ENCODE assay signal across 33 cellular contexts in the genomic region with DNA sequence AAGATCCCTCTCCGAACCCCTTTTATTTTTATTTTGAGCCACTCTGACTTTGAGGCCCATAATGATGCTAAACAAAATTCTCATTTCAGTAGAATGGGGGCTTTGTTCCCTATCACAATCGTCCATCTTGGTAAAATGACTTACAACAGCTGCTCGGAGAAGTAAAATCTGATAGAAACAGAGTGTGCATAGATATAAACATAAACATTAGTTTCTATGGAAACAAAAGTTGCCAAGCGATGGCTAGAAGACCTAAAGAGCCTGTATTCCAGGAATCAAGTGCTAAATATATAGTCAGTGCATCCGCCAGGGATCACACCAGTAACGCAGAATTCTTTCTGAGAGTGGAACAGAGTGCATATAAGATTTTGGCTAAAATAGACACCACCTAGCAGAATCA.
"Had no signal": no experiment of that assay in that cellular context is flagged by ENCODE, and none has a peak within 500 bp of the region (broad histone marks: within the 10 kb centered on the region; RNA-seq: fewer than 3 reads in every experiment).

No MANE protein-coding gene starts in this region.

- H3K36me3 ChIP-seq: adrenal gland, cardiac muscle cell, gastroesophageal sphincter, left ventricle myocardium inferior, sigmoid colon, stomach, suprapubic skin, tibial nerve had no signal

- H3K9ac ChIP-seq: parathyroid adenoma had no signal

- H3K4me2 ChIP-seq: smooth muscle cell had no signal

- H3K79me2 ChIP-seq: parathyroid adenoma had no signal

- H3K4me3 ChIP-seq: adrenal gland, body of pancreas, cardiac muscle cell, coronary artery, gastroesophageal sphincter, left ventricle myocardium inferior, lung, psoas muscle, sigmoid colon, smooth muscle cell, stomach, suprapubic skin, tibial nerve had no signal

- H2AFZ ChIP-seq: parathyroid adenoma had no signal

- H3K27me3 ChIP-seq: adrenal gland, body of pancreas, cardiac muscle cell, gastroesophageal sphincter, sigmoid colon, suprapubic skin, tibial nerve had no signal

- ATAC-seq: body of pancreas; effector memory CD8-positive, alpha-beta T cell; gastroesophageal sphincter; psoas muscle; stimulated activated naive B cell treated with anti-CD40 and anti-IgM and Interleukin-4, amounts not matched to agents 10 μg/mL and 1 μg/mL and 100 μg/mL, for 72 hours had no signal

- H3K27ac ChIP-seq: adrenal gland, body of pancreas, cardiac muscle cell, coronary artery, gastroesophageal sphincter, left ventricle myocardium inferior, parathyroid adenoma, psoas muscle, sigmoid colon, stomach, suprapubic skin had no signal

- H3K9me3 ChIP-seq: adrenal gland, body of pancreas, gastroesophageal sphincter, left ventricle myocardium inferior, psoas muscle, sigmoid colon, stomach, suprapubic skin, tibial nerve had no signal

- DNase-seq: activated CD4-positive, alpha-beta memory T cell treated with anti-CD3 and anti-CD28 coated beads for 36 hours; activated CD4-positive, alpha-beta T cell treated with anti-CD3 and anti-CD28 coated beads, Interleukin-2, amount 10 ng/mL, durations not matched to agents 24 days and 14 days; activated CD4-positive, CD25-positive, alpha-beta regulatory T cell treated with anti-CD3 and anti-CD28 coated beads, Interleukin-2, amount 50 U/mL, for 72 hours; activated CD8-positive, alpha-beta memory T cell treated with anti-CD3 and anti-CD28 coated beads, Interleukin-2, amount 50 U/mL, for 4 hours; activated effector memory CD4-positive, alpha-beta T cell treated with anti-CD3 and anti-CD28 coated beads, Interleukin-2, amount 50 U/mL, for 16 hours; activated naive CD4-positive, alpha-beta T cell treated with anti-CD3 and anti-CD28 coated beads for 36 hours; activated naive CD8-positive, alpha-beta T cell treated with anti-CD3 and anti-CD28 coated beads for 36 hours; activated T-cell treated with anti-CD3 and anti-CD28 coated beads, Interleukin-2, amount 50 U/mL, for 1 hour; adrenal gland; aorta; body of pancreas; cerebellar nuclear complex; effector memory CD8-positive, alpha-beta T cell; erythroblast; hippocampal formation; immature natural killer cell; kidney glomerular epithelial cell; left ventricle myocardium inferior; nucleus accumbens; psoas muscle; sigmoid colon; stimulated activated CD4-positive, alpha-beta T cell treated with anti-CD3 and anti-CD28 coated beads, Interleukin-1b, Interleukin-23, amount 100 ng/mL, for 48 hours; stimulated activated naive B cell treated with anti-CD40 and anti-IgM and Interleukin-4, amounts not matched to agents 10 μg/mL and 1 μg/mL and 100 μg/mL, for 72 hours; stomach; T-helper 2 cell had no signal
